27 cellular contexts compared by ENCODE assay signal in the genomic region with DNA sequence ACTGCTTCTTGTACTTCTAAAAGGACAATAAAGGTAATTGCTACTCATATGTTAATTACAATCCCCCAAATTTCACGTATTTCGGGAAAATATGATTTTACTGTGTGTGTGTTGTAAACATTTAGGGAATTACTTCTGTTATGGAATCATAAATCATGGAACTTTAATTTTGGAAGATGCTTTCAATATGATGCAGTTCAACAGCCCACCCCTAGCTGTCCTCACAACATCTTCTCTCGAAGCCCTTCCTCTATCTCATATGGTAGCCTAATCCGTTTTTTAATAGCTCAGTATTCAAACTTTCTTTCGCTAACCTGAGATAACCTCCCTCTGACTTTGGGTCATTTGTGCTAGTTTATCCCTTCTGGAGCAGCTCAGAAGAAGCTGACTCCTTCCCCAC.
DNase-seq lines count a peak whose midpoint lies in the region; ATAC-seq and TF ChIP-seq lines count a peak whose summit lies in the region.
"Had no signal": no experiment of that assay in that cellular context is flagged by ENCODE, and none has a peak within 500 bp of the region (broad histone marks: within the 10 kb centered on the region; RNA-seq: fewer than 3 reads in every experiment).

No MANE protein-coding gene starts in this region.

- H3K9ac ChIP-seq in SK-N-SH (no peak overlapping the region), muscle layer of colon (ENCODE audit: low read length) (no peak overlapping the region)

- H3K27ac ChIP-seq in ACC112 (ENCODE audit: low read depth, low read length) (no peak overlapping the region), SK-N-SH (ENCODE audit: low read depth in 2 of 2, low read length in 1 of 2) (no peak overlapping the region), muscle layer of colon (ENCODE audit: low read depth, low read length) (peak overlapping the region; percentile 22)
- H3K27ac ChIP-seq: left lung, neutrophil, upper lobe of left lung, WERI-Rb-1 had no signal

- H3K36me3 Mint-ChIP-seq in effector memory CD8-positive, alpha-beta T cell (ENCODE audit: insufficient read depth): no peaks in the 10 kb centered on the region
- no peaks in the 10 kb centered on the region for H3K36me3 Mint-ChIP-seq in activated T-cell treated with anti-CD3 and anti-CD28 coated beads, Interleukin-2, amount 50 U/mL, for 4 hours (ENCODE audit: insufficient read depth)
- H3K36me3 Mint-ChIP-seq in naive thymus-derived CD8-positive, alpha-beta T cell: peaks cover 0 to 2% (median 0%) of the 10 kb centered on the region in 3 donors
- H3K36me3 Mint-ChIP-seq: CD4-positive, alpha-beta memory T cell; immature natural killer cell had no signal

- DNase-seq in HCEC 1CT: peak; percentile 24
- DNase-seq in SK-N-SH: no peak
- DNase-seq in effector memory CD8-positive, alpha-beta T cell: no peak
- no peak for DNase-seq in activated T-cell treated with anti-CD3 and anti-CD28 coated beads, Interleukin-2, amount 50 U/mL, for 4 hours
- DNase-seq in naive thymus-derived CD8-positive, alpha-beta T cell: no peak
- DNase-seq: ACHN; activated CD4-positive, alpha-beta T cell treated with anti-CD3 and anti-CD28 coated beads, Interleukin-2, amount 50 U/mL, for 48 hours; activated gamma-delta T cell; CD4-positive, alpha-beta memory T cell; DMS79; immature natural killer cell; left lung; MM.1S; NCI-H1436 treated with DMSO at 0.1 percent for 48 hours; NCI-H2171; NCI-H774; SHP77; stimulated activated CD4-positive, alpha-beta T cell treated with anti-CD3 and anti-CD28 coated beads, Interleukin-4, amount 100 ng/mL, for 4 hours; stimulated activated naive CD8-positive, alpha-beta T cell treated with anti-CD3 and anti-CD28 coated beads, Interleukin-15, amount 100 ng/mL, for 72 hours; T-helper 17 cell; upper lobe of left lung; WERI-Rb-1 had no signal

- peak; percentile 53 for TF ChIP-seq CTCF in SK-N-SH (IDR thresholded peaks at IDR 0.05)

- H3K4me1 Mint-ChIP-seq in effector memory CD8-positive, alpha-beta T cell (ENCODE audit: low read depth in 2 of 2): no peaks in the 10 kb centered on the region
- no peaks in the 10 kb centered on the region for H3K4me1 Mint-ChIP-seq in activated T-cell treated with anti-CD3 and anti-CD28 coated beads, Interleukin-2, amount 50 U/mL, for 4 hours (ENCODE audit: low read depth)
- H3K4me1 Mint-ChIP-seq in naive thymus-derived CD8-positive, alpha-beta T cell: no peaks in the 10 kb centered on the region
- H3K4me1 Mint-ChIP-seq: CD4-positive, alpha-beta memory T cell; stimulated activated naive CD8-positive, alpha-beta T cell treated with anti-CD3 and anti-CD28 coated beads, Interleukin-15, amount 100 ng/mL, for 72 hours; T-helper 17 cell had no signal

- H3K36me3 ChIP-seq in ACC112 (ENCODE audit: insufficient read depth, low read length) (no peaks in the 10 kb centered on the region), SK-N-SH (replicated peaks in 1 of 2; ENCODE audit: control insufficient read depth in 1 of 2, insufficient read depth in 2 of 2, low read length in 1 of 2) (no peaks in the 10 kb centered on the region), muscle layer of colon (ENCODE audit: insufficient read depth, low read length) (no peaks in the 10 kb centered on the region)
- H3K36me3 ChIP-seq: left lung, neutrophil, upper lobe of left lung, WERI-Rb-1 had no signal

- H4K20me1 ChIP-seq in SK-N-SH (ENCODE audit: insufficient read depth): no peaks in the 10 kb centered on the region

- POLR2A ChIA-PET in SK-N-SH (lab: Yijun Ruan, JAX): no interaction called here
- POLR2A ChIA-PET in naive thymus-derived CD8-positive, alpha-beta T cell (lab: Charles Lee): no interaction called here

- H3K9me3 ChIP-seq in SK-N-SH (no peaks in the 10 kb centered on the region), muscle layer of colon (ENCODE audit: low read length) (no peaks in the 10 kb centered on the region)
- H3K9me3 ChIP-seq: neutrophil, upper lobe of left lung had no signal

- H2AFZ ChIP-seq in ACC112 (ENCODE audit: low read length, unreplicated experiment): peak overlapping the region; percentile 47
- H2AFZ ChIP-seq in SK-N-SH (ENCODE audit: low read depth): peak overlapping the region; percentile 54; the same call in 1 of the 2 replicates

- no peaks in the 10 kb centered on the region for H3K27me3 Mint-ChIP-seq in effector memory CD8-positive, alpha-beta T cell
- peaks cover 3% of the 10 kb centered on the region for H3K27me3 Mint-ChIP-seq in activated T-cell treated with anti-CD3 and anti-CD28 coated beads, Interleukin-2, amount 50 U/mL, for 4 hours (ENCODE audit: low read depth)
- peaks cover 0 to 9% (median 6%) of the 10 kb centered on the region in 5 donors for H3K27me3 Mint-ChIP-seq in naive thymus-derived CD8-positive, alpha-beta T cell
- H3K27me3 Mint-ChIP-seq: stimulated activated naive CD8-positive, alpha-beta T cell treated with anti-CD3 and anti-CD28 coated beads, Interleukin-15, amount 100 ng/mL, for 72 hours; T-helper 17 cell had no signal

- H3F3A ChIP-seq in SK-N-SH (replicated peaks; ENCODE audit: insufficient read depth): no peaks in the 10 kb centered on the region

- H3K9me3 Mint-ChIP-seq in effector memory CD8-positive, alpha-beta T cell: no peaks in the 10 kb centered on the region
- H3K9me3 Mint-ChIP-seq in activated T-cell treated with anti-CD3 and anti-CD28 coated beads, Interleukin-2, amount 50 U/mL, for 4 hours: no peaks in the 10 kb centered on the region
- H3K9me3 Mint-ChIP-seq in naive thymus-derived CD8-positive, alpha-beta T cell: peaks cover 0 to 9% (median 0%) of the 10 kb centered on the region in 9 donors
- H3K9me3 Mint-ChIP-seq: stimulated activated naive CD8-positive, alpha-beta T cell treated with anti-CD3 and anti-CD28 coated beads, Interleukin-15, amount 100 ng/mL, for 72 hours had no signal

- ATAC-seq in effector memory CD8-positive, alpha-beta T cell (replicated peaks): no peak
- no peak for ATAC-seq in activated T-cell treated with anti-CD3 and anti-CD28 coated beads, Interleukin-2, amount 50 U/mL, for 4 hours
- no peak for ATAC-seq in naive thymus-derived CD8-positive, alpha-beta T cell
- ATAC-seq in GM21390 (IDR thresholded peaks at IDR 0.05; ENCODE audit: unreplicated experiment): no peak
- ATAC-seq: HepG2; left lung; stimulated activated naive CD8-positive, alpha-beta T cell treated with anti-CD3 and anti-CD28 coated beads, Interleukin-15, amount 100 ng/mL, for 72 hours; T-helper 17 cell had no signal

- TF ChIP-seq RAD21 in SK-N-SH (IDR thresholded peaks at IDR 0.05; ENCODE audit: low read length): 0 out of 2 replicates have a peak, but pooled peaks have one; percentile 5

- no peak overlapping the region for H3K27ac Mint-ChIP-seq in effector memory CD8-positive, alpha-beta T cell
- no peak overlapping the region for H3K27ac Mint-ChIP-seq in naive thymus-derived CD8-positive, alpha-beta T cell
- H3K27ac Mint-ChIP-seq: CD4-positive, alpha-beta memory T cell; immature natural killer cell; stimulated activated naive CD8-positive, alpha-beta T cell treated with anti-CD3 and anti-CD28 coated beads, Interleukin-15, amount 100 ng/mL, for 72 hours; T-helper 17 cell had no signal

- no peaks in the 10 kb centered on the region for H3K79me2 ChIP-seq in ACC112 (ENCODE audit: control insufficient read depth, insufficient read depth, low read length, unreplicated experiment)
- H3K79me2 ChIP-seq in SK-N-SH (ENCODE audit: insufficient read depth): no peaks in the 10 kb centered on the region

- no peak overlapping the region for H3K4me3 Mint-ChIP-seq in effector memory CD8-positive, alpha-beta T cell
- H3K4me3 Mint-ChIP-seq in activated T-cell treated with anti-CD3 and anti-CD28 coated beads, Interleukin-2, amount 50 U/mL, for 4 hours: no peak overlapping the region
- no peak overlapping the region for H3K4me3 Mint-ChIP-seq in naive thymus-derived CD8-positive, alpha-beta T cell
- H3K4me3 Mint-ChIP-seq: CD4-positive, alpha-beta memory T cell; immature natural killer cell; stimulated activated naive CD8-positive, alpha-beta T cell treated with anti-CD3 and anti-CD28 coated beads, Interleukin-15, amount 100 ng/mL, for 72 hours; T-helper 17 cell had no signal

- no peak overlapping the region for H3K4me2 ChIP-seq in SK-N-SH

- no peak for TF ChIP-seq EP300 in SK-N-SH (IDR thresholded peaks at IDR 0.05; ENCODE audit: borderline replicate concordance in 1 of 2, low read depth in 1 of 2, low read length in 1 of 2)

- H3K4me1 ChIP-seq in ACC112 (ENCODE audit: control insufficient read depth, insufficient read depth, low read length, unreplicated experiment) (peaks cover 18% of the 10 kb centered on the region), SK-N-SH (ENCODE audit: control insufficient read depth in 1 of 2, insufficient read depth in 2 of 2, low read depth in 1 of 2, low read length in 1 of 2) (no peaks in the 10 kb centered on the region), muscle layer of colon (ENCODE audit: insufficient read depth, low read length) (peaks cover 19% of the 10 kb centered on the region)
- H3K4me1 ChIP-seq: left lung, upper lobe of left lung had no signal

- no peak overlapping the region for H3K4me3 ChIP-seq in ACC112 (ENCODE audit: low read depth, low read length)
- H3K4me3 ChIP-seq in SK-N-SH (ENCODE audit: low read depth in 2 of 2, low read length in 1 of 2): no peak overlapping the region
- no peak overlapping the region for H3K4me3 ChIP-seq in muscle layer of colon (ENCODE audit: low read depth in 1 of 2, low read length in 2 of 2)
- H3K4me3 ChIP-seq: left lung, upper lobe of left lung had no signal

- CTCF ChIA-PET in SK-N-SH (lab: Yijun Ruan, JAX): interaction anchor here (0.5 to 1.2 kb wide), 3 partner anchors 7 to 484 kb away, joined by 3 read pairs; no protein-coding TSS in a partner anchor

- H3K27me3 ChIP-seq in ACC112 (ENCODE audit: insufficient read depth, low read length) (no peaks in the 10 kb centered on the region), SK-N-SH (ENCODE audit: insufficient read depth) (no peaks in the 10 kb centered on the region), muscle layer of colon (ENCODE audit: control insufficient read depth in 1 of 2, insufficient read depth in 2 of 2, low read length in 2 of 2) (no peaks in the 10 kb centered on the region)
- H3K27me3 ChIP-seq: left lung, neutrophil, upper lobe of left lung had no signal

- 11% methylated on average over 5 of the region's 5 CpGs for WGBS in SK-N-SH (ENCODE audit: low lambda C conversion rate)

- no peaks in the 10 kb centered on the region for H3K9me2 ChIP-seq in SK-N-SH

TF ChIP-seq in SK-N-SH, 30 proteins besides CTCF, POLR2A, EP300 and RAD21 (continues in another document):
- no peak for TF ChIP-seq FOXJ3 (CRISPR knock-in tag; IDR thresholded peaks at IDR 0.05)
- TF ChIP-seq, protein P1, sequence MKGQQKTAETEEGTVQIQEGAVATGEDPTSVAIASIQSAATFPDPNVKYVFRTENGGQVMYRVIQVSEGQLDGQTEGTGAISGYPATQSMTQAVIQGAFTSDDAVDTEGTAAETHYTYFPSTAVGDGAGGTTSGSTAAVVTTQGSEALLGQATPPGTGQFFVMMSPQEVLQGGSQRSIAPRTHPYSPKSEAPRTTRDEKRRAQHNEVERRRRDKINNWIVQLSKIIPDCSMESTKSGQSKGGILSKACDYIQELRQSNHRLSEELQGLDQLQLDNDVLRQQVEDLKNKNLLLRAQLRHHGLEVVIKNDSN (IDR thresholded peaks at IDR 0.05; ENCODE audit: borderline replicate concordance, low read depth): no peak
